Comparison of ENCODE assay signal across 20 cellular contexts in the genomic region with DNA sequence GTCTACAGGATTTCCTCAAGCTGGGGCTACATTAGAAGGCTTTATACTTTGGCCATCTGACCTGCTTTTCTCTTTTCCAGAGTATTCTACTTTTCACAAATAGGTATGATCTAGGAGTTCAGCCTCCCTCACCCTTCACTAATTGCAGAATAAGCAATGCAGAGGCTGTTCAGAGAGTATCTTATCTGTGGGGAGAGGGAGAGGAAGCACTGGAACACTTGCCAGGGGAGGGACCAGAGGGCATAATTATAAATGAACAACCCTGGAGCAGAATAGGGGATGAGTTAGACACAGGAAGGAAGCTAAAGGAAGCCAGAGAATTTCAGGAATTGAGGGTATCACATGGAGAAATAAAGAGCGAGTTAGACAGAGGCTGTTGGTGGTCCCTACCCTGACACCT. TPM values are rescaled to one million over a fixed set of nuclear protein-coding genes. Genes with fewer than 3 reads are reported as not detected.
DNase-seq lines count a peak whose midpoint lies in the region; ATAC-seq and TF ChIP-seq lines count a peak whose summit lies in the region.
"Had no signal": no experiment of that assay in that cellular context is flagged by ENCODE, and none has a peak within 500 bp of the region (broad histone marks: within the 10 kb centered on the region; RNA-seq: fewer than 3 reads in every experiment).

No MANE protein-coding gene starts in this region.

- no peak overlapping the region for H3K4me3 ChIP-seq in CD4-positive, CD25-positive, alpha-beta regulatory T cell (ENCODE audit: low read depth, low read length)
- H3K4me3 ChIP-seq in HCT116 (replicated peaks in 1 of 2; ENCODE audit: low read depth in 1 of 2, low read length in 2 of 2) (no peak overlapping the region), duodenal mucosa (ENCODE audit: low read depth in 1 of 2, low read length in 2 of 2) (peak overlapping the region; percentile 9 to 10)
- H3K4me3 ChIP-seq: lower lobe of right lung, neural progenitor cell, right atrium auricular region had no signal

- H3K79me2 ChIP-seq in HCT116 (ENCODE audit: insufficient read depth, low read length), result no peaks in the 10 kb centered on the region

- no peak for DNase-seq in CD4-positive, CD25-positive, alpha-beta regulatory T cell
- DNase-seq in HCT116 (ENCODE audit: low read depth, low spot score) (no peak), nephron progenitor cell (no peak), activated gamma-delta T cell (lab: John Stamatoyannopoulos, UW) (no peak), NCI-H128 (lab: John Stamatoyannopoulos, UW; ENCODE audit: unreplicated experiment) (no peak)
- DNase-seq in activated CD4-positive, alpha-beta T cell treated with anti-CD3 and anti-CD28 coated beads, Interleukin-2, amount 50 U/mL, for 48 hours, result no peak
- DNase-seq: activated CD8-positive, alpha-beta memory T cell treated with anti-CD3 and anti-CD28 coated beads, Interleukin-2, amount 50 U/mL, for 4 hours; activated naive CD4-positive, alpha-beta T cell treated with anti-CD3 and anti-CD28 coated beads, Interleukin-2, amount 50 U/mL, for 16 hours; BE2C; brain microvascular endothelial cell; DMS79 treated with DMSO at 0.1 percent for 48 hours; endodermal cell; lower lobe of right lung; NCI-H1092 treated with DMSO at 0.1 percent for 48 hours; NCI-H2227 treated with DMSO at 0.1 percent for 48 hours; stimulated activated CD4-positive, alpha-beta T cell treated with anti-CD3 and anti-CD28 coated beads, Interleukin-4, amount 100 ng/mL, for 4 hours had no signal

- no peak overlapping the region for H3K27ac ChIP-seq in CD4-positive, CD25-positive, alpha-beta regulatory T cell (ENCODE audit: insufficient read depth, low read length, poor library complexity, severe bottlenecking)
- H3K27ac ChIP-seq in HCT116 (ENCODE audit: low read depth, low read length) (no peak overlapping the region), duodenal mucosa (ENCODE audit: low read depth, low read length) (peak overlapping the region; percentile 27)
- H3K27ac ChIP-seq: brain microvascular endothelial cell, neural progenitor cell, right atrium auricular region had no signal

- no peak for ATAC-seq in CD4-positive, CD25-positive, alpha-beta regulatory T cell (ENCODE audit: low read depth in 2 of 2)
- no peak for ATAC-seq in HCT116
- no peak for ATAC-seq in GM19351 (IDR thresholded peaks at IDR 0.05; ENCODE audit: unreplicated experiment)

- TF ChIP-seq CTCF in HCT116 (IDR thresholded peaks at IDR 0.05 in 2 of 3, conservative IDR thresholded peaks at IDR 0.05 in 1 of 3; ENCODE audit: borderline replicate concordance in 1 of 3, insufficient read depth in 1 of 3, low read depth in 2 of 3, low read length in 2 of 3) (no peak), nephron progenitor cell (IDR thresholded peaks at IDR 0.05) (no peak)

- peaks cover 4% of the 10 kb centered on the region for H3K27me3 Mint-ChIP-seq in CD4-positive, CD25-positive, alpha-beta regulatory T cell
- peaks cover 7% of the 10 kb centered on the region for H3K27me3 Mint-ChIP-seq in nephron progenitor cell (ENCODE audit: low read depth, poor library complexity)

- peak overlapping the region; percentile 35; the same call in 1 of the 2 replicates for H3K4me2 ChIP-seq in HCT116 (ENCODE audit: low read length)
- H3K4me2 ChIP-seq: neural progenitor cell had no signal

- RAD21 ChIA-PET in HCT116 (lab: Charles Lee; ENCODE audit: low non-redundant PET in 1 of 2, low total read pairs in 2 of 2, uncharacterized antibody in 2 of 2, unreplicated experiment in 2 of 2), result no interaction called here

- TF ChIP-seq POLR2A in HCT116 (IDR thresholded peaks at IDR 0.05; ENCODE audit: borderline replicate concordance, extremely low read depth, insufficient read depth, insufficient read length), result no peak

- TF ChIP-seq RAD21 in HCT116 (IDR thresholded peaks at IDR 0.05; ENCODE audit: low read depth), result no peak

- H3K9me3 ChIP-seq in CD4-positive, CD25-positive, alpha-beta regulatory T cell (ENCODE audit: control insufficient read depth in 2 of 2, low read length in 2 of 2), result no peaks in the 10 kb centered on the region
- H3K9me3 ChIP-seq in HCT116 (ENCODE audit: control insufficient read depth in 1 of 2, insufficient read depth in 1 of 2, low read depth in 1 of 2, low read length in 2 of 2) (no peaks in the 10 kb centered on the region), duodenal mucosa (ENCODE audit: control insufficient read depth in 1 of 2, low read length in 2 of 2) (no peaks in the 10 kb centered on the region)
- H3K9me3 ChIP-seq: BE2C, lower lobe of right lung, right atrium auricular region had no signal

- H3K36me3 ChIP-seq in CD4-positive, CD25-positive, alpha-beta regulatory T cell (ENCODE audit: control insufficient read depth, insufficient read depth, low read length), result no peaks in the 10 kb centered on the region
- no peaks in the 10 kb centered on the region for H3K36me3 ChIP-seq in HCT116 (ENCODE audit: control insufficient read depth in 1 of 2, insufficient read depth in 2 of 2, low read length in 2 of 2)
- no peaks in the 10 kb centered on the region for H3K36me3 ChIP-seq in duodenal mucosa (ENCODE audit: control insufficient read depth in 1 of 2, insufficient read depth in 2 of 2, low read length in 2 of 2)
- H3K36me3 ChIP-seq: BE2C, brain microvascular endothelial cell, lower lobe of right lung, neural progenitor cell, right atrium auricular region had no signal

- no peak overlapping the region for H3K4me3 Mint-ChIP-seq in CD4-positive, CD25-positive, alpha-beta regulatory T cell
- peak overlapping the region; percentile 46 for H3K4me3 Mint-ChIP-seq in nephron progenitor cell
- H3K4me3 Mint-ChIP-seq: endodermal cell, neural progenitor cell had no signal

- H3K36me3 Mint-ChIP-seq in CD4-positive, CD25-positive, alpha-beta regulatory T cell, result no peaks in the 10 kb centered on the region
- peaks cover 4% of the 10 kb centered on the region for H3K36me3 Mint-ChIP-seq in nephron progenitor cell (ENCODE audit: low read depth)

- no peak overlapping the region for H2AFZ ChIP-seq in HCT116 (ENCODE audit: low read depth, low read length, poor library complexity, severe bottlenecking)
- H2AFZ ChIP-seq: neural progenitor cell had no signal

- BruUV-seq in HCT116 (replicated peaks; lab: Mats Ljungman, UMichigan), result no TSS peak

- no peaks in the 10 kb centered on the region for H3K9me3 Mint-ChIP-seq in CD4-positive, CD25-positive, alpha-beta regulatory T cell
- no peaks in the 10 kb centered on the region for H3K9me3 Mint-ChIP-seq in nephron progenitor cell
- H3K9me3 Mint-ChIP-seq: endodermal cell, neural progenitor cell had no signal

- H3K27ac Mint-ChIP-seq in CD4-positive, CD25-positive, alpha-beta regulatory T cell, result peak overlapping the region in 2 of 3 donors; percentile 26 to 32
- peak overlapping the region; percentile 88 for H3K27ac Mint-ChIP-seq in nephron progenitor cell
- H3K27ac Mint-ChIP-seq: endodermal cell, neural progenitor cell had no signal

- H3K9me2 ChIP-seq in HCT116 (ENCODE audit: insufficient read depth), result no peaks in the 10 kb centered on the region

- peaks cover 16 to 51% (median 28%) of the 10 kb centered on the region in 4 donors for H3K4me1 Mint-ChIP-seq in CD4-positive, CD25-positive, alpha-beta regulatory T cell
- peaks cover 49% of the 10 kb centered on the region for H3K4me1 Mint-ChIP-seq in nephron progenitor cell

- no peak overlapping the region for H3K9ac ChIP-seq in HCT116 (ENCODE audit: low read length)
- peak overlapping the region in 1 of 2 donors; percentile 43 for H3K9ac ChIP-seq in duodenal mucosa (ENCODE audit: low read depth in 1 of 2, low read length in 2 of 2)
- H3K9ac ChIP-seq: neural progenitor cell had no signal

- intact Hi-C loops in HCT116 (cut with micrococcal nuclease), result no loop called here

- POLR2A ChIA-PET in HCT116 (lab: Charles Lee), result no interaction called here

- no peaks in the 10 kb centered on the region for H3K27me3 ChIP-seq in CD4-positive, CD25-positive, alpha-beta regulatory T cell (ENCODE audit: control insufficient read depth, insufficient read depth, low read length)
- H3K27me3 ChIP-seq in HCT116 (ENCODE audit: insufficient read depth, low read length) (no peaks in the 10 kb centered on the region), duodenal mucosa (ENCODE audit: control insufficient read depth in 1 of 2, insufficient read depth in 2 of 2, low read length in 2 of 2) (no peaks in the 10 kb centered on the region)
- H3K27me3 ChIP-seq: brain microvascular endothelial cell, neural progenitor cell, right atrium auricular region had no signal

- CTCF ChIA-PET in HCT116 (lab: Charles Lee), result no interaction called here

- peaks cover 9% of the 10 kb centered on the region for H3K4me1 ChIP-seq in CD4-positive, CD25-positive, alpha-beta regulatory T cell (ENCODE audit: control insufficient read depth, insufficient read depth, low read length, poor library complexity, severe bottlenecking)
- peaks cover 9 to 13% of the 10 kb centered on the region in 2 experiments; a peak in 3 of 4 replicates for H3K4me1 ChIP-seq in HCT116 (ENCODE audit: control insufficient read depth in 1 of 2, insufficient read depth in 2 of 2, low read length in 2 of 2)
- H3K4me1 ChIP-seq in duodenal mucosa (ENCODE audit: control insufficient read depth in 1 of 2, insufficient read depth in 2 of 2, low read length in 2 of 2), result peaks cover 36 to 41% of the 10 kb centered on the region in 2 donors
- H3K4me1 ChIP-seq: BE2C, neural progenitor cell had no signal

- no peaks in the 10 kb centered on the region for H4K20me1 ChIP-seq in HCT116 (ENCODE audit: insufficient read depth)

RNA-seq across cellular contexts. Expression of a gene that starts 29.9 kb away (rescaled TPM):
- 7.0 TPM for total RNA-seq in CD4-positive, CD25-positive, alpha-beta regulatory T cell
- polyA plus RNA-seq in CD4-positive, CD25-positive, alpha-beta regulatory T cell, result 1 to 10 TPM; 4.0 to 6.9 (median 4.9) TPM
- total RNA-seq in HCT116 (2021; ENCODE audit: unreplicated experiment), result 1.2 TPM
- 0.74 and 0.82 TPM in 2 replicates for polyA plus RNA-seq in HCT116 (2012)

RNA-seq across cellular contexts. Expression of a gene that starts 55.6 kb away (rescaled TPM):
- not detected for total RNA-seq in CD4-positive, CD25-positive, alpha-beta regulatory T cell
- polyA plus RNA-seq in CD4-positive, CD25-positive, alpha-beta regulatory T cell, result under 1 TPM in 1 of 4 donors, not detected in 3; 0.28 TPM
- 0.32 TPM for total RNA-seq in HCT116 (2021; ENCODE audit: unreplicated experiment)
- polyA plus RNA-seq in HCT116 (2012), result 0.09 TPM in 1 of 2 replicates, not detected in the other
- total RNA-seq: right atrium auricular region had no signal

Comparison
In these comparisons a context has a peak if more than half of its experiments do, and no peak if none do; other contexts are left out.
1. H3K4me3 ChIP-seq: peak in duodenal mucosa (2 of 2); none in CD4-positive, CD25-positive, alpha-beta regulatory T cell (single experiment) and HCT116 (0 of 2).